In genomic region chr10:72105675-72106074, GRCh38 we compare ENCODE assay signal across 16 cellular contexts. TPM values are rescaled to one million over a fixed set of nuclear protein-coding genes. Genes with fewer than 3 reads are reported as not detected.
A peak's percentile ranks its signal among the peaks of the same experiment; 100 is the strongest.
DNase-seq lines count a peak whose midpoint lies in the region; ATAC-seq and TF ChIP-seq lines count a peak whose summit lies in the region.
"Had no signal": no experiment of that assay in that cellular context is flagged by ENCODE, and none has a peak within 500 bp of the region (broad histone marks: within the 10 kb centered on the region; RNA-seq: fewer than 3 reads in every experiment).

No MANE protein-coding gene starts in this region.

- peaks cover 44% of the 10 kb centered on the region for H3K36me3 Mint-ChIP-seq in activated CD8-positive, alpha-beta T cell treated with anti-CD3 and anti-CD28 coated beads, Interleukin-2, amount 10 ng/mL, durations not matched to agents 7 days and 5 days (ENCODE audit: low read depth)
- H3K36me3 Mint-ChIP-seq in glutamatergic neuron (ENCODE audit: unreplicated experiment) (no peaks in the 10 kb centered on the region), type B pancreatic cell (peaks cover 26% of the 10 kb centered on the region)

- no peaks in the 10 kb centered on the region for H3K9me3 ChIP-seq in thymus (ENCODE audit: control insufficient read depth)
- H3K9me3 ChIP-seq: Peyer's patch, stomach had no signal

- no peaks in the 10 kb centered on the region for H3K36me3 ChIP-seq in thymus (ENCODE audit: control insufficient read depth, insufficient read depth)

- no peak for DNase-seq in Right ventricle myocardium superior
- DNase-seq in Right ventricle myocardium inferior (ENCODE audit: missing footprints): no peak
- DNase-seq in activated CD8-positive, alpha-beta T cell treated with anti-CD3 and anti-CD28 coated beads, Interleukin-2, amount 10 ng/mL, durations not matched to agents 7 days and 5 days: no peak
- no peak for DNase-seq in glutamatergic neuron
- DNase-seq in type B pancreatic cell (ENCODE audit: extremely low spot score, unreplicated experiment): no peak
- DNase-seq: cerebellar nuclear complex, GOT3, NCI-H1048, NCI-H82, Peyer's patch, stomach had no signal

- H3K9me3 Mint-ChIP-seq in activated CD8-positive, alpha-beta T cell treated with anti-CD3 and anti-CD28 coated beads, Interleukin-2, amount 10 ng/mL, durations not matched to agents 7 days and 5 days (ENCODE audit: insufficient read depth): no peaks in the 10 kb centered on the region
- H3K9me3 Mint-ChIP-seq in glutamatergic neuron (ENCODE audit: unreplicated experiment) (no peaks in the 10 kb centered on the region), type B pancreatic cell (no peaks in the 10 kb centered on the region)

- intact Hi-C loops in Right ventricle myocardium superior (cut with DNase I): loop anchor here (10.0 kb wide), 1 partner anchor 51 kb away; no protein-coding TSS in a partner anchor
- intact Hi-C loops in Right ventricle myocardium inferior (cut with DNase I): loop anchor here (5.0 kb wide), 1 partner anchor 38 kb away; no protein-coding TSS in a partner anchor

- H3K4me3 ChIP-seq in thymus (ENCODE audit: low read length): no peak overlapping the region
- H3K4me3 ChIP-seq: GM12878, Peyer's patch, stomach had no signal

- H3K4me1 Mint-ChIP-seq in activated CD8-positive, alpha-beta T cell treated with anti-CD3 and anti-CD28 coated beads, Interleukin-2, amount 10 ng/mL, durations not matched to agents 7 days and 5 days (ENCODE audit: low read depth): peaks cover 69% of the 10 kb centered on the region
- peaks cover 31% of the 10 kb centered on the region for H3K4me1 Mint-ChIP-seq in glutamatergic neuron (ENCODE audit: low read depth, unreplicated experiment)
- peaks cover 28% of the 10 kb centered on the region for H3K4me1 Mint-ChIP-seq in type B pancreatic cell (ENCODE audit: unreplicated experiment)

- no peak for TF ChIP-seq CTCF in glutamatergic neuron (IDR thresholded peaks at IDR 0.05; ENCODE audit: partially characterized antibody, unreplicated experiment)
- TF ChIP-seq CTCF in type B pancreatic cell (conservative IDR thresholded peaks at IDR 0.05): no peak

- peak overlapping the region; percentile 25 for H3K27ac ChIP-seq in thymus (ENCODE audit: low read depth)
- H3K27ac ChIP-seq: HL-60, Peyer's patch, stomach had no signal

- POLR2A ChIA-PET in activated CD8-positive, alpha-beta T cell treated with anti-CD3 and anti-CD28 coated beads, Interleukin-2, amount 10 ng/mL, durations not matched to agents 7 days and 5 days (lab: Charles Lee): interaction anchor here (3.8 kb wide), 1 partner anchor 17 kb away, joined by 51 read pairs; the partner anchor contains the start of gene SPOCK2

- H3K4me3 Mint-ChIP-seq in activated CD8-positive, alpha-beta T cell treated with anti-CD3 and anti-CD28 coated beads, Interleukin-2, amount 10 ng/mL, durations not matched to agents 7 days and 5 days: no peak overlapping the region
- H3K4me3 Mint-ChIP-seq in glutamatergic neuron (ENCODE audit: unreplicated experiment) (peak overlapping the region; percentile 30), type B pancreatic cell (no peak overlapping the region)

- peak; percentile 42 for ATAC-seq in Right ventricle myocardium superior (ENCODE audit: poor library complexity)
- ATAC-seq in Right ventricle myocardium inferior: no peak
- ATAC-seq in activated CD8-positive, alpha-beta T cell treated with anti-CD3 and anti-CD28 coated beads, Interleukin-2, amount 10 ng/mL, durations not matched to agents 7 days and 5 days: no peak
- ATAC-seq in GM19455 (IDR thresholded peaks at IDR 0.05; ENCODE audit: unreplicated experiment): no peak
- ATAC-seq in HG02840 (IDR thresholded peaks at IDR 0.05; ENCODE audit: low FRiP score, unreplicated experiment): no peak
- ATAC-seq: GM12878 had no signal

- H3K4me1 ChIP-seq in thymus (ENCODE audit: control insufficient read depth, insufficient read depth, low read length): peaks cover 29% of the 10 kb centered on the region

- no peaks in the 10 kb centered on the region for H3K27me3 Mint-ChIP-seq in activated CD8-positive, alpha-beta T cell treated with anti-CD3 and anti-CD28 coated beads, Interleukin-2, amount 10 ng/mL, durations not matched to agents 7 days and 5 days (ENCODE audit: low read depth)
- no peaks in the 10 kb centered on the region for H3K27me3 Mint-ChIP-seq in glutamatergic neuron (ENCODE audit: unreplicated experiment)
- H3K27me3 Mint-ChIP-seq in type B pancreatic cell: no peaks in the 10 kb centered on the region

- 79% methylated on average over 5 of the region's 5 CpGs for WGBS in thymus

- peak overlapping the region; percentile 23 for H3K27ac Mint-ChIP-seq in activated CD8-positive, alpha-beta T cell treated with anti-CD3 and anti-CD28 coated beads, Interleukin-2, amount 10 ng/mL, durations not matched to agents 7 days and 5 days
- H3K27ac Mint-ChIP-seq in glutamatergic neuron (ENCODE audit: unreplicated experiment) (peak overlapping the region; percentile 68), type B pancreatic cell (no peak overlapping the region)

- H3K27me3 ChIP-seq in thymus (ENCODE audit: control insufficient read depth, insufficient read depth): no peaks in the 10 kb centered on the region
- H3K27me3 ChIP-seq: Peyer's patch, stomach had no signal

- CTCF ChIA-PET in activated CD8-positive, alpha-beta T cell treated with anti-CD3 and anti-CD28 coated beads, Interleukin-2, amount 10 ng/mL, durations not matched to agents 7 days and 5 days (lab: Charles Lee): no interaction called here

RNA-seq across cellular contexts. Expression of gene SPOCK2, which starts 17.3 kb away (rescaled TPM):
- total RNA-seq in Right ventricle myocardium superior: 9.6 TPM
- 10.4 TPM for total RNA-seq in Right ventricle myocardium inferior
- total RNA-seq in activated CD8-positive, alpha-beta T cell treated with anti-CD3 and anti-CD28 coated beads, Interleukin-2, amount 10 ng/mL, durations not matched to agents 7 days and 5 days: 100 to 1,000 TPM; 261 to 268 TPM
- total RNA-seq in glutamatergic neuron (ENCODE audit: unreplicated experiment): 362 TPM
- 163 TPM for polyA plus RNA-seq in thymus
- 13.8 TPM in 2 replicates for total RNA-seq in type B pancreatic cell (ENCODE audit: low replicate concordance)

Comparison
In these comparisons a context has a peak if more than half of its experiments do, and no peak if none do; other contexts are left out.
1. RNA of gene SPOCK2, which starts 17.3 kb away (total RNA-seq): 362 TPM in glutamatergic neuron (single experiment) and 261 to 268 TPM in activated CD8-positive, alpha-beta T cell treated with anti-CD3 and anti-CD28 coated beads, Interleukin-2, amount 10 ng/mL, durations not matched to agents 7 days and 5 days; 13.8 TPM in type B pancreatic cell, 10.4 TPM in Right ventricle myocardium inferior (single experiment) and 9.6 TPM in Right ventricle myocardium superior (single experiment); every median in the first group is over 10 times any median in the second.